In genomic region chr5:172984244-172984953, GRCh38 we compare ENCODE assay signal across 8 cellular contexts. TPM values are rescaled to one million over a fixed set of nuclear protein-coding genes. Genes with fewer than 3 reads are reported as not detected.
DNase-seq lines count a peak whose midpoint lies in the region; ATAC-seq lines count a peak whose summit lies in the region.

No MANE protein-coding gene starts in this region.

- DNase-seq in A172 (ENCODE audit: low spot score) = peak; percentile 69
- peak; percentile 53 for DNase-seq in NCI-H2171 treated with DMSO at 0.1 percent for 48 hours (lab: John Stamatoyannopoulos, UW)
- DNase-seq in activated CD4-positive, CD25-positive, alpha-beta regulatory T cell treated with anti-CD3 and anti-CD28 coated beads, Interleukin-2, amount 50 U/mL, for 72 hours = peak; percentile 57
- peak; percentile 19 for DNase-seq in cerebellum (ENCODE audit: low spot score)
- DNase-seq in kidney glomerular epithelial cell (lab: John Stamatoyannopoulos, UW) = peak; percentile 77
- peak; percentile 32 to 40 for DNase-seq in stimulated activated CD4-positive, alpha-beta T cell treated with anti-CD3 and anti-CD28 coated beads, Interleukin-1b, Interleukin-23, amount 100 ng/mL, for 1 hour (ENCODE audit: low read depth in 2 of 2)

- ATAC-seq in GM18511 (IDR thresholded peaks at IDR 0.05; ENCODE audit: unreplicated experiment) (peak; percentile 71), HG03060 (IDR thresholded peaks at IDR 0.05; ENCODE audit: low read depth, unreplicated experiment) (peak; percentile 50)

RNA-seq across cellular contexts. Expression of gene ATP6V0E1, which starts 0.8 kb away (rescaled TPM):
- total RNA-seq in A172 (2014; rRNA removed; shearing (Covaris generic)) = 367 and 419 TPM in 2 replicates
- 40.2 TPM for total RNA-seq in cerebellum

RNA-seq across cellular contexts. Expression of gene RPL26L1, which starts 25.2 kb away (rescaled TPM):
- 187 and 205 TPM in 2 replicates for total RNA-seq in A172 (2014; rRNA removed; shearing (Covaris generic))
- 19.5 TPM for total RNA-seq in cerebellum

Comparison
In these comparisons a context has a peak if more than half of its experiments do, and no peak if none do; other contexts are left out.
1. Peak in every context shown above with its lines: DNase-seq and ATAC-seq.
2. DNase-seq: peak in every context shown above with its lines; median percentile 77 in kidney glomerular epithelial cell; 69 in A172; 57 in activated CD4-positive, CD25-positive, alpha-beta regulatory T cell treated with anti-CD3 and anti-CD28 coated beads, Interleukin-2, amount 50 U/mL, for 72 hours; 53 in NCI-H2171 treated with DMSO at 0.1 percent for 48 hours; 36 in stimulated activated CD4-positive, alpha-beta T cell treated with anti-CD3 and anti-CD28 coated beads, Interleukin-1b, Interleukin-23, amount 100 ng/mL, for 1 hour; 19 in cerebellum.